Comparison of ENCODE assay signal across 8 cellular contexts in the genomic region with DNA sequence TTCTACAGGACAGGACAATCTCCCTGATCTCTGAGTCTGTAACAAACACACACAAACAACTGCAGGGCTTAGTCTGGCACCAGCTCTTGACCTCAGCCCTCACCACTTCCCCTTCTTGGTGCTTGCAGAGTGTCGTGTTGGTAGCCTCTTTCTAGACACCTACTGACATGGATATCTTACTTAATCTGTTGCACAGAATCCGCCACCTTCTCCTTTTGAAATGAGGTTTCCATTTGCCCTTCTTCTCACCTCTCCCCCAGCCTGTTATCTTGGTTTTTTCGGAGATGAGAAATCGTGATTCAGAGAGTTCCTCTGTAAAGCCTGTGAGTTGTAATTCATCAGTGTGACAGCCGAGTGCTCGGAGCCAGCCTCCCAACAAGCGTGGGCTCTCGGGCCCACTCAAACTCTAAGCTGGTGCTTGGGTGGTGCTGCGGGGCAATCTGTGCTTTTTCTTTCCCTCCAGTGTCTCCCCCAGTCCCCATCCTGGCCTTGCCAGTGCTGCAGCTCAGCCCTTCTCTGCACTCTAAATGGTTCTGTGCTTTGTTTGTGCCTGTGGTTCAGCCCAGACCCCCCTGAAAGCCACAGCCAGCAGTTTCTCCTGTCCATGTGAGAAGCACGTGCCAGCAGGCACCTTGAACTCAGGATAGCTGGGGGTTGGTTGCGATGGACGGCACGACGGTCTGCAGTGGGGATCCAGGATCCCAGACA. TPM values are rescaled to one million over a fixed set of nuclear protein-coding genes. Genes with fewer than 3 reads are reported as not detected.
DNase-seq lines count a peak whose midpoint lies in the region; ATAC-seq and TF ChIP-seq lines count a peak whose summit lies in the region.

No MANE protein-coding gene starts in this region.

- H3K4me1 ChIP-seq in OCI-LY7 (ENCODE audit: insufficient read depth, low read length, poor library complexity, severe bottlenecking) (peaks cover 37% of the 10 kb centered on the region), psoas muscle (peaks cover 9% of the 10 kb centered on the region), upper lobe of left lung (peaks cover 28 to 36% (median 31%) of the 10 kb centered on the region in 4 donors)

- peaks cover 6% of the 10 kb centered on the region for H3K36me3 Mint-ChIP-seq in activated T-helper 1 cell treated with anti-CD3 and anti-CD28 coated beads, Interleukin-12 subunit alpha, Interleukin-12 subunit beta, Interleukin-2, Interleukin-4 antibody, amounts not matched to agents 30 ng/mL and 10 ng/mL and 1 ng/mL, durations not matched to agents 14 hours and 24 hours and 36 hours (ENCODE audit: low read depth)

- WGBS in psoas muscle, 3 donors = 42 to 70% (median 45%) methylated on average over 14 of the region's 14 CpGs
- WGBS in upper lobe of left lung, 2 donors = 12 to 40% methylated on average over 9 to 12 of the region's 14 CpGs

- peaks cover 31% of the 10 kb centered on the region for H3K4me1 Mint-ChIP-seq in activated T-helper 1 cell treated with anti-CD3 and anti-CD28 coated beads, Interleukin-12 subunit alpha, Interleukin-12 subunit beta, Interleukin-2, Interleukin-4 antibody, amounts not matched to agents 30 ng/mL and 10 ng/mL and 1 ng/mL, durations not matched to agents 14 hours and 24 hours and 36 hours (ENCODE audit: low read depth)

- peaks cover 10% of the 10 kb centered on the region for H3K27me3 Mint-ChIP-seq in activated T-helper 1 cell treated with anti-CD3 and anti-CD28 coated beads, Interleukin-12 subunit alpha, Interleukin-12 subunit beta, Interleukin-2, Interleukin-4 antibody, amounts not matched to agents 30 ng/mL and 10 ng/mL and 1 ng/mL, durations not matched to agents 14 hours and 24 hours and 36 hours (ENCODE audit: insufficient read depth)

- H3K9me3 Mint-ChIP-seq in activated T-helper 1 cell treated with anti-CD3 and anti-CD28 coated beads, Interleukin-12 subunit alpha, Interleukin-12 subunit beta, Interleukin-2, Interleukin-4 antibody, amounts not matched to agents 30 ng/mL and 10 ng/mL and 1 ng/mL, durations not matched to agents 14 hours and 24 hours and 36 hours = no peaks in the 10 kb centered on the region

- H3K9me3 ChIP-seq in OCI-LY7 (ENCODE audit: low read length) (no peaks in the 10 kb centered on the region), psoas muscle (no peaks in the 10 kb centered on the region), upper lobe of left lung (no peaks in the 10 kb centered on the region)

- TF ChIP-seq CTCF in OCI-LY7 (conservative IDR thresholded peaks at IDR 0.05; ENCODE audit: low read length) (no peak), psoas muscle (IDR thresholded peaks at IDR 0.05) (no peak), upper lobe of left lung (IDR thresholded peaks at IDR 0.05) (no peak)

- H3K27ac ChIP-seq in OCI-LY7 (ENCODE audit: low read depth, low read length, poor library complexity, severe bottlenecking) (no peak overlapping the region), psoas muscle (peak overlapping the region; percentile 50), upper lobe of left lung (peak overlapping the region; percentile 72 to 91 (median 86))

- CTCF ChIA-PET in OCI-LY7 (lab: Charles Lee; ENCODE audit: unreplicated experiment) = interaction anchor here (0.6 kb wide), 1 partner anchor 80 kb away, joined by 3 read pairs; no protein-coding TSS in a partner anchor

- peak in 1 of 4 donors; percentile 27 for TF ChIP-seq POLR2A in upper lobe of left lung (IDR thresholded peaks at IDR 0.05)

- no peaks in the 10 kb centered on the region for H4K20me1 ChIP-seq in OCI-LY7 (ENCODE audit: insufficient read depth, low read length)

- H3K27me3 ChIP-seq in psoas muscle (ENCODE audit: insufficient read depth in 3 of 3, low read length in 2 of 3) (no peaks in the 10 kb centered on the region), upper lobe of left lung (no peaks in the 10 kb centered on the region)

- H3K4me3 ChIP-seq in OCI-LY7 (ENCODE audit: low read depth, low read length, poor library complexity, severe bottlenecking) = no peak overlapping the region
- H3K4me3 ChIP-seq in psoas muscle = peak overlapping the region; percentile 33
- peak overlapping the region in 2 of 4 donors; percentile 23 to 37 for H3K4me3 ChIP-seq in upper lobe of left lung

- no TSS peak for BruUV-seq in OCI-LY7 (replicated peaks; lab: Mats Ljungman, UMichigan)

- no peaks in the 10 kb centered on the region for H3K36me3 ChIP-seq in OCI-LY7 (ENCODE audit: insufficient read depth, low read length)
- H3K36me3 ChIP-seq in psoas muscle (ENCODE audit: insufficient read depth in 1 of 2, low read depth in 1 of 2) = no peaks in the 10 kb centered on the region
- no peaks in the 10 kb centered on the region for H3K36me3 ChIP-seq in upper lobe of left lung

- POLR2A ChIA-PET in OCI-LY7 (lab: Charles Lee) = no interaction called here

- no peaks in the 10 kb centered on the region for H3K79me2 ChIP-seq in OCI-LY7 (ENCODE audit: insufficient read depth, low read depth, low read length)

- peak overlapping the region; percentile 49 for H3K4me2 ChIP-seq in OCI-LY7 (ENCODE audit: low read length)

- peak; percentile 82 for ATAC-seq in HG02610 (IDR thresholded peaks at IDR 0.05; ENCODE audit: unreplicated experiment)
- ATAC-seq in psoas muscle = peak; percentile 60 to 78 (median 70)
- peak; percentile 86 to 90 for ATAC-seq in upper lobe of left lung (ENCODE audit: low FRiP score in 2 of 2)

- H3K4me3 Mint-ChIP-seq in activated T-helper 1 cell treated with anti-CD3 and anti-CD28 coated beads, Interleukin-12 subunit alpha, Interleukin-12 subunit beta, Interleukin-2, Interleukin-4 antibody, amounts not matched to agents 30 ng/mL and 10 ng/mL and 1 ng/mL, durations not matched to agents 14 hours and 24 hours and 36 hours = peak overlapping the region; percentile 60

- peak overlapping the region; percentile 71 for H2AFZ ChIP-seq in OCI-LY7 (ENCODE audit: low read length)

- H3K9me2 ChIP-seq in OCI-LY7 (ENCODE audit: insufficient read depth, low read length) = no peaks in the 10 kb centered on the region

- peak in 2 of 4 donors; percentile 40 to 42 for TF ChIP-seq EP300 in upper lobe of left lung (IDR thresholded peaks at IDR 0.05)

- DNase-seq in GM03348 (ENCODE audit: low spot score) = peak; percentile 62
- peak; percentile 75 for DNase-seq in OCI-LY7 (ENCODE audit: low spot score)
- peak; percentile 75 for DNase-seq in activated T-helper 1 cell treated with anti-CD3 and anti-CD28 coated beads, Interleukin-12 subunit alpha, Interleukin-12 subunit beta, Interleukin-2, Interleukin-4 antibody, amounts not matched to agents 30 ng/mL and 10 ng/mL and 1 ng/mL, durations not matched to agents 14 hours and 24 hours and 36 hours (ENCODE audit: low spot score)
- DNase-seq in globus pallidus (ENCODE audit: low spot score) = peak; percentile 60
- no peak for DNase-seq in psoas muscle
- DNase-seq in upper lobe of left lung = peak in 1 of 2 donors; percentile 86
- DNase-seq in amniotic stem cell (lab: John Stamatoyannopoulos, UW) = no peak

- H3K27ac Mint-ChIP-seq in activated T-helper 1 cell treated with anti-CD3 and anti-CD28 coated beads, Interleukin-12 subunit alpha, Interleukin-12 subunit beta, Interleukin-2, Interleukin-4 antibody, amounts not matched to agents 30 ng/mL and 10 ng/mL and 1 ng/mL, durations not matched to agents 14 hours and 24 hours and 36 hours = peak overlapping the region; percentile 84

- intact Hi-C loops in OCI-LY7 (cut with micrococcal nuclease; ENCODE audit: unreplicated experiment) = no loop called here
- intact Hi-C loops in activated T-helper 1 cell treated with anti-CD3 and anti-CD28 coated beads, Interleukin-12 subunit alpha, Interleukin-12 subunit beta, Interleukin-2, Interleukin-4 antibody, amounts not matched to agents 30 ng/mL and 10 ng/mL and 1 ng/mL, durations not matched to agents 14 hours and 24 hours and 36 hours (cut with micrococcal nuclease) = loop anchor here (1.0 to 10.0 kb wide), 6 partner anchors 26 to 882 kb away; partner anchors contain the start of gene ZDHHC7
- intact Hi-C loops in psoas muscle (cut with DNase I) = loop anchor here in 1 of 2 donors (10.0 kb wide), 1 partner anchor 61 kb away; no protein-coding TSS in a partner anchor

RNA-seq across cellular contexts. Expression of gene KIAA0513, which starts 28.1 kb away (rescaled TPM):
- total RNA-seq in OCI-LY7 (2014; rRNA removed; shearing (Covaris generic)) = 0.59 and 4.8 TPM in 2 replicates
- total RNA-seq in OCI-LY7 (2022) (0.88 and 1.3 TPM in 2 replicates), psoas muscle (10 to 100 TPM in 3 of 4 donors, 1 to 10 TPM in 1; 8.7 to 14.3 (median 13.3) TPM), upper lobe of left lung (10 to 100 TPM; 21.6 to 77.5 (median 37.9) TPM)
- total RNA-seq in activated T-helper 1 cell treated with anti-CD3 and anti-CD28 coated beads, Interleukin-12 subunit alpha, Interleukin-12 subunit beta, Interleukin-2, Interleukin-4 antibody, amounts not matched to agents 30 ng/mL and 10 ng/mL and 1 ng/mL, durations not matched to agents 14 hours and 24 hours and 36 hours = 12.6 and 12.9 TPM in 2 replicates
- polyA plus RNA-seq in psoas muscle = 10 to 100 TPM in 1 of 3 donors, 1 to 10 TPM in 2; 3.6 to 18.2 (median 3.9) TPM

RNA-seq across cellular contexts. Expression of gene ZDHHC7, which starts 44.3 kb away (rescaled TPM):
- total RNA-seq in OCI-LY7 (2014; rRNA removed; shearing (Covaris generic)) = 17.3 and 24.3 TPM in 2 replicates
- 22.5 and 24.1 TPM in 2 replicates for total RNA-seq in OCI-LY7 (2022)
- 29.0 and 30.6 TPM in 2 replicates for total RNA-seq in activated T-helper 1 cell treated with anti-CD3 and anti-CD28 coated beads, Interleukin-12 subunit alpha, Interleukin-12 subunit beta, Interleukin-2, Interleukin-4 antibody, amounts not matched to agents 30 ng/mL and 10 ng/mL and 1 ng/mL, durations not matched to agents 14 hours and 24 hours and 36 hours
- total RNA-seq in psoas muscle = 10 to 100 TPM; 33.2 to 52.3 (median 44.8) TPM
- 10 to 100 TPM; 19.7 to 96.0 (median 26.6) TPM for polyA plus RNA-seq in psoas muscle
- total RNA-seq in upper lobe of left lung = 100 to 1,000 TPM in 1 of 6 donors, 10 to 100 TPM in 5; 77.4 to 112 (median 92.7) TPM

RNA-seq across cellular contexts. Expression of gene CIBAR2, which starts 56.6 kb away (rescaled TPM):
- 0.50 TPM in 1 of 2 replicates, not detected in the other for total RNA-seq in OCI-LY7 (2014; rRNA removed; shearing (Covaris generic))
- not detected in 2 replicates for total RNA-seq in OCI-LY7 (2022)
- not detected in 2 replicates for total RNA-seq in activated T-helper 1 cell treated with anti-CD3 and anti-CD28 coated beads, Interleukin-12 subunit alpha, Interleukin-12 subunit beta, Interleukin-2, Interleukin-4 antibody, amounts not matched to agents 30 ng/mL and 10 ng/mL and 1 ng/mL, durations not matched to agents 14 hours and 24 hours and 36 hours
- total RNA-seq in psoas muscle = under 1 TPM in 1 of 4 donors, not detected in 3; 0.36 TPM
- not detected for polyA plus RNA-seq in psoas muscle
- 10 to 100 TPM in 3 of 6 donors, 1 to 10 TPM in 2, under 1 TPM in 1; 0.40 to 35.6 (median 9.9) TPM for total RNA-seq in upper lobe of left lung

Comparison
In these comparisons a context has a peak if more than half of its experiments do, and no peak if none do; other contexts are left out.
1. DNase-seq: peak in GM03348 (single experiment), OCI-LY7 (single experiment), activated T-helper 1 cell treated with anti-CD3 and anti-CD28 coated beads, Interleukin-12 subunit alpha, Interleukin-12 subunit beta, Interleukin-2, Interleukin-4 antibody, amounts not matched to agents 30 ng/mL and 10 ng/mL and 1 ng/mL, durations not matched to agents 14 hours and 24 hours and 36 hours (single experiment) and globus pallidus (single experiment); none in psoas muscle (0 of 2) and amniotic stem cell (single experiment).
2. Peak in every context shown above with its lines, with median percentiles within 50 percentile points of each other: ATAC-seq.